Comparison of ENCODE assay signal across 34 cellular contexts in the genomic region with DNA sequence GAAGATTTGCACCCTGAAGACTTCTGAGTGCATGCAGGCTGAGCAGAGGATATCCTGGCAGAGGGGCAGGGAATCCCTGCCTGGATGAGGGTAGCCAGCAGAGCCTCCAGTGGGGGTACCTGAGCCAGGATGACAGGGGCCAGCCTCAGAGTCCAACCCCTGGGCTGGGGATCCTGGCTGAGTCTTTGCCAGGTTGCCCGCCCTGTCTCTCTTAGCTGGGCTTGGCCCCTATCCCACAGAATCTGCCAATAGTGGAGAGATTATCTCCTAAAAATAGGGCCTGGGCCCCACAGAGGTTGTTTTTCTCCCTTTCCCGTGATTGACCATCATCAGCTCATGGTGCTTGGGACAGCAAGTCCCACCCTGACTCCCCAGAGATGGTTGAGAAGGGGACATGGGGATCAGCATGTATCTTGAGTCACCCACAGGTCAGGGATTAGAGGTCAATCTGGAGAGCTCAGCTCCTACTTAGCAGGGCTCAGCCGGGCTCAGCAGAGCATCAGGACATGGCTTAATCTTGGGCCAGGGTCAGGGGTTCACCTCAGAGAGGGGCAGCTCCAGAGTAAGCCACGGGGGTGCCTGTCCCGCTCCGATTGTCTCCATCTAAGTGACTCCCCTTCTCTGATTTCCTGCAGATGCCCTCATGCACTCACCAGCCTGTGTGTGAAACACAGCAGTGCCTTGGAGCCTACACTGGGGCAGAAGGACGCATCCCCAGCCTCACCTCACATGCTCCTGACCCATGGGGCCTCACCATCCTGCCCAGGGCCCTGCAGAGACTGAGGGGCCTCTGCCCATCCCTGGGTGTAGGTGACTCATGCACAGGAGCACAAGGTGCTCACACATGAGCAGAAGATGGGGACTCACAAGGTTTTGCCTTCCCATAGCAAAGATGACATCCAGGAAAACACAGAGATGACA. TPM values are rescaled to one million over a fixed set of nuclear protein-coding genes. Genes with fewer than 3 reads are reported as not detected.
A peak's percentile ranks its signal among the peaks of the same experiment; 100 is the strongest.
DNase-seq lines count a peak whose midpoint lies in the region; ATAC-seq and TF ChIP-seq lines count a peak whose summit lies in the region.
"Had no signal": no experiment of that assay in that cellular context is flagged by ENCODE, and none has a peak within 500 bp of the region (broad histone marks: within the 10 kb centered on the region; RNA-seq: fewer than 3 reads in every experiment).

No MANE protein-coding gene starts in this region.

- TF ChIP-seq EP300 in SK-N-SH (IDR thresholded peaks at IDR 0.05; ENCODE audit: borderline replicate concordance in 1 of 2, low read depth in 1 of 2, low read length in 1 of 2) = no peak

- no peaks in the 10 kb centered on the region for H3K27me3 ChIP-seq in SK-N-SH (ENCODE audit: insufficient read depth)
- no peaks in the 10 kb centered on the region for H3K27me3 ChIP-seq in cardiac muscle cell
- H3K27me3 ChIP-seq in right lobe of liver = no peaks in the 10 kb centered on the region
- H3K27me3 ChIP-seq in uterus = no peaks in the 10 kb centered on the region
- H3K27me3 ChIP-seq: breast epithelium, colonic mucosa, foreskin keratinocyte, left lung, Peyer's patch had no signal

- H3K4me2 ChIP-seq in SK-N-SH = no peak overlapping the region
- H3K4me2 ChIP-seq: GM23338 had no signal

- H4K20me1 ChIP-seq in SK-N-SH (ENCODE audit: insufficient read depth) = no peaks in the 10 kb centered on the region

- H3K4me3 Mint-ChIP-seq in activated naive CD4-positive, alpha-beta T cell treated with anti-CD3 and anti-CD28 coated beads for 36 hours = no peak overlapping the region
- H3K4me3 Mint-ChIP-seq: activated CD8-positive, alpha-beta T cell treated with anti-CD3 and anti-CD28 coated beads for 36 hours; CD4-positive, alpha-beta T cell; GM23338 had no signal

- no peak overlapping the region for H2AFZ ChIP-seq in SK-N-SH (ENCODE audit: low read depth)
- H2AFZ ChIP-seq: GM23338 had no signal

- H3K4me1 Mint-ChIP-seq in activated naive CD4-positive, alpha-beta T cell treated with anti-CD3 and anti-CD28 coated beads for 36 hours (ENCODE audit: low read depth) = peaks cover 8% of the 10 kb centered on the region

- POLR2A ChIA-PET in SK-N-SH (lab: Yijun Ruan, JAX) = no interaction called here

- CTCF ChIA-PET in SK-N-SH (lab: Yijun Ruan, JAX) = interaction anchor here (0.8 to 4.9 kb wide), 4 partner anchors 11 to 76 kb away, joined by 3 to 41 read pairs (median 3); partner anchors contain the start of genes CDH16 and NAE1
- CTCF ChIA-PET in activated naive CD4-positive, alpha-beta T cell treated with anti-CD3 and anti-CD28 coated beads for 36 hours (lab: Charles Lee) = interaction anchor here (0.8 to 0.9 kb wide), 2 partner anchors 14 to 39 kb away, joined by 3 read pairs; no protein-coding TSS in a partner anchor

- no peaks in the 10 kb centered on the region for H3K9me2 ChIP-seq in SK-N-SH

- H3K9me3 ChIP-seq in SK-N-SH = no peaks in the 10 kb centered on the region
- H3K9me3 ChIP-seq in cardiac muscle cell (ENCODE audit: low read depth) = no peaks in the 10 kb centered on the region
- H3K9me3 ChIP-seq in right lobe of liver = no peaks in the 10 kb centered on the region
- no peaks in the 10 kb centered on the region for H3K9me3 ChIP-seq in uterus
- H3K9me3 ChIP-seq: breast epithelium, colonic mucosa, left lung, Peyer's patch had no signal

- H3K36me3 ChIP-seq in SK-N-SH (replicated peaks in 1 of 2; ENCODE audit: control insufficient read depth in 1 of 2, insufficient read depth in 2 of 2, low read length in 1 of 2) (no peaks in the 10 kb centered on the region), cardiac muscle cell (no peaks in the 10 kb centered on the region), right lobe of liver (no peaks in the 10 kb centered on the region), uterus (no peaks in the 10 kb centered on the region)
- H3K36me3 ChIP-seq: breast epithelium, colonic mucosa, left lung, Peyer's patch had no signal

- H3F3A ChIP-seq in SK-N-SH (replicated peaks; ENCODE audit: insufficient read depth) = no peaks in the 10 kb centered on the region

- intact Hi-C loops in right lobe of liver (cut with DNase I) (no loop called here), uterus (cut with DNase I; ENCODE audit: low total_unique reads) (no loop called here)
- intact Hi-C loops in activated naive CD4-positive, alpha-beta T cell treated with anti-CD3 and anti-CD28 coated beads for 36 hours (cut with micrococcal nuclease) = no loop called here

- WGBS in SK-N-SH (ENCODE audit: low lambda C conversion rate) = 58% methylated on average over 5 of the region's 7 CpGs
- 40% methylated on average over 1 of the region's 7 CpGs for WGBS in right lobe of liver (ENCODE audit: insufficient coverage, low coverage, low lambda C conversion rate, missing lambda C conversion rate)

- no peaks in the 10 kb centered on the region for H3K9me3 Mint-ChIP-seq in activated naive CD4-positive, alpha-beta T cell treated with anti-CD3 and anti-CD28 coated beads for 36 hours
- H3K9me3 Mint-ChIP-seq: activated CD8-positive, alpha-beta T cell treated with anti-CD3 and anti-CD28 coated beads for 36 hours; activated naive CD4-positive, alpha-beta T cell treated with anti-CD3 and anti-CD28 coated beads, Interleukin-2, amount 50 U/mL, for 72 hours; activated T-helper 2 cell treated with anti-CD3 and anti-CD28 coated beads, Interferon-gamma antibody, Interleukin-2, Interleukin-4, amounts not matched to agents 10 μg/mL and 5 μg/mL and 100 μg/mL, durations not matched to agents 14 hours and 24 hours and 36 hours; CD4-positive, alpha-beta T cell; GM23338; naive thymus-derived CD8-positive, alpha-beta T cell had no signal

- no peak for TF ChIP-seq CTCF in SK-N-SH (IDR thresholded peaks at IDR 0.05)
- no peak for TF ChIP-seq CTCF in cardiac muscle cell (IDR thresholded peaks at IDR 0.05; ENCODE audit: low read depth, low read length)
- TF ChIP-seq CTCF in right lobe of liver (IDR thresholded peaks at IDR 0.05) = no peak
- TF ChIP-seq CTCF in uterus (IDR thresholded peaks at IDR 0.05) = no peak

- no peaks in the 10 kb centered on the region for H3K27me3 Mint-ChIP-seq in activated naive CD4-positive, alpha-beta T cell treated with anti-CD3 and anti-CD28 coated beads for 36 hours (ENCODE audit: low read depth)
- H3K27me3 Mint-ChIP-seq: activated CD8-positive, alpha-beta T cell treated with anti-CD3 and anti-CD28 coated beads for 36 hours; CD4-positive, alpha-beta T cell had no signal

- H3K27ac ChIP-seq in SK-N-SH (ENCODE audit: low read depth in 2 of 2, low read length in 1 of 2) (no peak overlapping the region), cardiac muscle cell (peak overlapping the region; percentile 100), right lobe of liver (no peak overlapping the region), uterus (peak overlapping the region; percentile 35 to 47)
- H3K27ac ChIP-seq: colonic mucosa, foreskin keratinocyte, left lung had no signal

- no peak overlapping the region for H3K4me3 ChIP-seq in SK-N-SH (ENCODE audit: low read depth in 2 of 2, low read length in 1 of 2)
- no peak overlapping the region for H3K4me3 ChIP-seq in cardiac muscle cell
- no peak overlapping the region for H3K4me3 ChIP-seq in right lobe of liver
- no peak overlapping the region for H3K4me3 ChIP-seq in uterus
- H3K4me3 ChIP-seq: breast epithelium, colonic mucosa, GM23338, left lung, Peyer's patch had no signal

- no peak overlapping the region for H3K27ac Mint-ChIP-seq in activated naive CD4-positive, alpha-beta T cell treated with anti-CD3 and anti-CD28 coated beads for 36 hours
- H3K27ac Mint-ChIP-seq: activated CD8-positive, alpha-beta T cell treated with anti-CD3 and anti-CD28 coated beads for 36 hours; activated T-helper 2 cell treated with anti-CD3 and anti-CD28 coated beads, Interferon-gamma antibody, Interleukin-2, Interleukin-4, amounts not matched to agents 10 μg/mL and 5 μg/mL and 100 μg/mL, durations not matched to agents 14 hours and 24 hours and 36 hours; CD4-positive, alpha-beta T cell; GM23338 had no signal

- no peak for TF ChIP-seq RAD21 in SK-N-SH (IDR thresholded peaks at IDR 0.05; ENCODE audit: low read length)

- H3K4me1 ChIP-seq in SK-N-SH (ENCODE audit: control insufficient read depth in 1 of 2, insufficient read depth in 2 of 2, low read depth in 1 of 2, low read length in 1 of 2) = no peaks in the 10 kb centered on the region; a peak in 1 of 4 replicates
- H3K4me1 ChIP-seq in cardiac muscle cell (ENCODE audit: low read depth) = peaks cover 45% of the 10 kb centered on the region
- no peaks in the 10 kb centered on the region for H3K4me1 ChIP-seq in right lobe of liver
- H3K4me1 ChIP-seq in uterus = no peaks in the 10 kb centered on the region
- H3K4me1 ChIP-seq: breast epithelium, colonic mucosa, foreskin keratinocyte had no signal

- no peaks in the 10 kb centered on the region for H3K36me3 Mint-ChIP-seq in activated naive CD4-positive, alpha-beta T cell treated with anti-CD3 and anti-CD28 coated beads for 36 hours (ENCODE audit: low read depth)
- H3K36me3 Mint-ChIP-seq: activated naive CD4-positive, alpha-beta T cell treated with anti-CD3 and anti-CD28 coated beads, Interleukin-2, amount 50 U/mL, for 72 hours; naive thymus-derived CD8-positive, alpha-beta T cell had no signal

- DNase-seq in SK-N-SH = peak; percentile 7
- DNase-seq in cardiac muscle cell (ENCODE audit: low read depth in 1 of 2, low spot score in 1 of 2) = no peak
- peak in 2 of 3 donors; percentile 6 to 35 for DNase-seq in right lobe of liver
- no peak for DNase-seq in uterus
- DNase-seq in activated naive CD4-positive, alpha-beta T cell treated with anti-CD3 and anti-CD28 coated beads for 36 hours = no peak
- no peak for DNase-seq in Kasumi-1 (lab: John Stamatoyannopoulos, UW)
- no peak for DNase-seq in SKM-1 (lab: John Stamatoyannopoulos, UW; ENCODE audit: unreplicated experiment)
- DNase-seq: activated CD4-positive, alpha-beta T cell treated with anti-CD3 and anti-CD28 coated beads for 1 hour; activated CD8-positive, alpha-beta T cell treated with anti-CD3 and anti-CD28 coated beads for 36 hours; CD4-positive, alpha-beta T cell; colonic mucosa; effector CD8-positive, alpha-beta T cell; EL; erythroblast; foreskin keratinocyte; hippocampal formation; Karpas-422; MV-4-11; NCI-H1694; NCI-H510A treated with DMSO at 0.1 percent for 48 hours; NK-92 treated with Interleukin-12 subunit alpha and Interleukin-12 subunit beta, amount 100 ng/mL, for 24 hours; retina; T-helper 1 cell had no signal

- TF ChIP-seq POLR2A in right lobe of liver (IDR thresholded peaks at IDR 0.05) (no peak), uterus (IDR thresholded peaks at IDR 0.05) (no peak)

- no peaks in the 10 kb centered on the region for H3K79me2 ChIP-seq in SK-N-SH (ENCODE audit: insufficient read depth)

- H3K9ac ChIP-seq in SK-N-SH = no peak overlapping the region

- ATAC-seq in SK-N-SH treated with all-trans-retinoic acid at 6 μM for 48 hours = no peak
- no peak for ATAC-seq in right lobe of liver
- ATAC-seq: activated CD8-positive, alpha-beta T cell treated with anti-CD3 and anti-CD28 coated beads for 36 hours; activated naive CD4-positive, alpha-beta T cell treated with anti-CD3 and anti-CD28 coated beads, Interleukin-2, amount 50 U/mL, for 72 hours; foreskin keratinocyte; GM23338; left lung; naive thymus-derived CD8-positive, alpha-beta T cell had no signal

RNA-seq across cellular contexts. Expression of gene CDH16, which starts 11.5 kb away (rescaled TPM):
- polyA plus RNA-seq in SK-N-SH (2012; rRNA removed) (not detected in 2 replicates), cardiac muscle cell (not detected in 2 replicates)
- polyA plus RNA-seq in SK-N-SH (2012; cell fraction: cytosol; rRNA removed) = not detected in 2 replicates
- polyA plus RNA-seq in SK-N-SH (2012; cell fraction: nucleus; rRNA removed) = 0.02 TPM in 1 of 2 replicates, not detected in the other
- total RNA-seq in cardiac muscle cell (0.07 and 4.4 TPM in 2 replicates), right lobe of liver (under 1 TPM in 4 of 6 experiments, not detected in 2; 0.07 to 0.47 (median 0.22) TPM), uterus (10 to 100 TPM in 1 of 4 donors, not detected in 3; 12.6 TPM)
- total RNA-seq in activated naive CD4-positive, alpha-beta T cell treated with anti-CD3 and anti-CD28 coated beads for 36 hours = not detected
- total RNA-seq: A172; activated CD8-positive, alpha-beta T cell treated with anti-CD3 and anti-CD28 coated beads for 36 hours; activated naive CD4-positive, alpha-beta T cell treated with anti-CD3 and anti-CD28 coated beads, Interleukin-2, amount 50 U/mL, for 72 hours; activated T-helper 2 cell treated with anti-CD3 and anti-CD28 coated beads, Interferon-gamma antibody, Interleukin-2, Interleukin-4, amounts not matched to agents 10 μg/mL and 5 μg/mL and 100 μg/mL, durations not matched to agents 14 hours and 24 hours and 36 hours; breast epithelium; CD4-positive, alpha-beta T cell; foreskin keratinocyte; GM23338; naive thymus-derived CD8-positive, alpha-beta T cell; osteocyte; ureter had no signal
- polyA plus RNA-seq: GM23338; naive thymus-derived CD8-positive, alpha-beta T cell had no signal

RNA-seq across cellular contexts. Expression of gene RRAD, which starts 18.2 kb away (rescaled TPM):
- polyA plus RNA-seq in SK-N-SH (2012; rRNA removed) (9.3 and 11.7 TPM in 2 replicates), cardiac muscle cell (73.8 and 318 TPM in 2 replicates)
- polyA plus RNA-seq in SK-N-SH (2012; cell fraction: cytosol; rRNA removed) = 3.5 and 5.2 TPM in 2 replicates
- 16.5 and 22.1 TPM in 2 replicates for polyA plus RNA-seq in SK-N-SH (2012; cell fraction: nucleus; rRNA removed)
- total RNA-seq in cardiac muscle cell (51.6 and 246 TPM in 2 replicates), right lobe of liver (1 to 10 TPM in 3 of 6 experiments, under 1 TPM in 2, not detected in 1; 0.51 to 7.7 (median 3.0) TPM), uterus (10 to 100 TPM in 3 of 4 donors, 1 to 10 TPM in 1; 7.5 to 32.8 (median 18.8) TPM)
- total RNA-seq in activated naive CD4-positive, alpha-beta T cell treated with anti-CD3 and anti-CD28 coated beads for 36 hours = under 1 TPM in 1 of 2 experiments, not detected in 1; 0.25 TPM
- total RNA-seq: GM23338 had no signal
- polyA plus RNA-seq: naive thymus-derived CD8-positive, alpha-beta T cell had no signal

RNA-seq across cellular contexts. Expression of gene PDP2, which starts 26.9 kb away (rescaled TPM):
- polyA plus RNA-seq in SK-N-SH (2012; rRNA removed) (4.7 and 7.3 TPM in 2 replicates), cardiac muscle cell (4.1 and 7.4 TPM in 2 replicates)
- 3.8 and 4.9 TPM in 2 replicates for polyA plus RNA-seq in SK-N-SH (2012; cell fraction: cytosol; rRNA removed)
- polyA plus RNA-seq in SK-N-SH (2012; cell fraction: nucleus; rRNA removed) = 9.4 and 10.9 TPM in 2 replicates
- total RNA-seq in cardiac muscle cell (6.0 and 19.4 TPM in 2 replicates), right lobe of liver (10 to 100 TPM in 3 of 6 experiments, 1 to 10 TPM in 3; 5.1 to 15.5 (median 10.8) TPM), uterus (10 to 100 TPM in 2 of 4 donors, 1 to 10 TPM in 1, under 1 TPM in 1; 0.77 to 20.5 (median 6.3) TPM)
- total RNA-seq in activated naive CD4-positive, alpha-beta T cell treated with anti-CD3 and anti-CD28 coated beads for 36 hours = 10 to 100 TPM; 18.8 to 20.6 TPM

RNA-seq across cellular contexts. Expression of gene CIAO2B, which starts 27.0 kb away (rescaled TPM):
- 577 and 665 TPM in 2 replicates for polyA plus RNA-seq in SK-N-SH (2012; rRNA removed)
- polyA plus RNA-seq in SK-N-SH (2012; cell fraction: cytosol; rRNA removed) = 393 and 468 TPM in 2 replicates
- polyA plus RNA-seq in SK-N-SH (2012; cell fraction: nucleus; rRNA removed) = 306 and 310 TPM in 2 replicates
- total RNA-seq in cardiac muscle cell = 151 and 184 TPM in 2 replicates
- 194 and 242 TPM in 2 replicates for polyA plus RNA-seq in cardiac muscle cell
- 100 to 1,000 TPM in 2 of 6 experiments, 10 to 100 TPM in 4; 40.6 to 111 (median 47.4) TPM for total RNA-seq in right lobe of liver
- total RNA-seq in uterus = 10 to 100 TPM; 15.9 to 76.8 (median 74.2) TPM
- 100 to 1,000 TPM; 169 to 173 TPM for total RNA-seq in activated naive CD4-positive, alpha-beta T cell treated with anti-CD3 and anti-CD28 coated beads for 36 hours

RNA-seq across cellular contexts. Expression of gene CES2, which starts 28.1 kb away (rescaled TPM):
- 33.1 and 37.8 TPM in 2 replicates for polyA plus RNA-seq in SK-N-SH (2012; rRNA removed)
- polyA plus RNA-seq in SK-N-SH (2012; cell fraction: cytosol; rRNA removed) = 17.4 and 23.3 TPM in 2 replicates
- polyA plus RNA-seq in SK-N-SH (2012; cell fraction: nucleus; rRNA removed) = 49.6 and 54.5 TPM in 2 replicates
- 67.9 and 84.2 TPM in 2 replicates for total RNA-seq in cardiac muscle cell
- polyA plus RNA-seq in cardiac muscle cell = 69.1 and 94.3 TPM in 2 replicates
- 100 to 1,000 TPM; 226 to 357 (median 263) TPM for total RNA-seq in right lobe of liver
- 10 to 100 TPM; 15.0 to 51.0 (median 26.0) TPM for total RNA-seq in uterus
- total RNA-seq in activated naive CD4-positive, alpha-beta T cell treated with anti-CD3 and anti-CD28 coated beads for 36 hours = 10 to 100 TPM; 20.0 to 22.0 TPM

Comparison
In these comparisons a context has a peak if more than half of its experiments do, and no peak if none do; other contexts are left out.
1. DNase-seq: peak in SK-N-SH (single experiment) and right lobe of liver (2 of 3); none in cardiac muscle cell (0 of 2), uterus (0 of 2), activated naive CD4-positive, alpha-beta T cell treated with anti-CD3 and anti-CD28 coated beads for 36 hours (single experiment), Kasumi-1 (0 of 2) and SKM-1 (single experiment).
2. H3K27ac ChIP-seq: peak in cardiac muscle cell (single experiment) and uterus (2 of 2); none in SK-N-SH (0 of 2) and right lobe of liver (0 of 3).